In the genomic region with DNA sequence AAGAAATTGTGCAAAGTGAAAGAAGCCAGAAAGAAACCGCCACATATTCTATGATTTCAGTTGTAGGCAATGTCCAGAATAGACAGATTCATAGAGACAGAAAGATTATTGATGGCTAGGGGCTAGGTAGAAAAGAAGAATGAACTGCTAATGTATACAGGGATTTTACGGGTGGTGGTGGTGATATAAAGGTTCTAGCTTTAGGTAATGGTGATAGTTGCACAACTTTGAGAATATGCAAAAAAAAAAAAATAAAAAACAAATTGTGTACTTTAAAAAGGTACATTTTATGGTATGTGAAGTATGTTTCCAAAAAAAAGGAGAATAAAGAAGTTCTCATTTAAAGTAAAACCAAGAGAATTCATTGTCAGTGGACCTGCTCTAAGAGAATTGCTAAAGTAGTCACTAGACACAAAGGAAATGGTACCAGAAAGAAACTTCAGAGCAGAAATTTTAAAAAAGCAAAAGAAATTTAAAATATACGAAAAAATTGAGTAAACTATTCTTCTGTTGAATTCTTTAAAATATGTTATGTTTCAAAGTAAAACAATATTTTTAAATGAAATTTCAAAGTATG, we compare ENCODE assay signal across 34 cellular contexts.
"Had no signal": no experiment of that assay in that cellular context is flagged by ENCODE, and none has a peak within 500 bp of the region (broad histone marks: within the 10 kb centered on the region; RNA-seq: fewer than 3 reads in every experiment).

No MANE protein-coding gene starts in this region.

- H3K27me3 ChIP-seq: adrenal gland, body of pancreas, brain microvascular endothelial cell, breast epithelium had no signal

- H3K9me3 ChIP-seq: body of pancreas had no signal

- H3K4me1 Mint-ChIP-seq: activated B cell treated with CpG ODN at 0.5 μM for 24 hours; activated CD4-positive, alpha-beta T cell treated with anti-CD3 and anti-CD28 coated beads, Interleukin-2, amount 10 ng/mL, durations not matched to agents 24 days and 14 days; activated naive CD8-positive, alpha-beta T cell treated with anti-CD3 and anti-CD28 coated beads for 36 hours; activated T-helper 17 cell treated with anti-CD3 and anti-CD28 coated beads, Interleukin-2, amount 50 U/mL, for 72 hours had no signal

- H3K27ac Mint-ChIP-seq: activated B cell treated with CpG ODN at 0.5 μM for 24 hours; activated CD4-positive, alpha-beta memory T cell treated with anti-CD3 and anti-CD28 coated beads for 36 hours; activated CD4-positive, alpha-beta T cell treated with anti-CD3 and anti-CD28 coated beads, Interleukin-2, amount 10 ng/mL, durations not matched to agents 24 days and 14 days; activated CD8-positive, alpha-beta T cell treated with anti-CD3 and anti-CD28 coated beads for 36 hours; activated naive CD4-positive, alpha-beta T cell treated with anti-CD3 and anti-CD28 coated beads for 36 hours; activated naive CD4-positive, alpha-beta T cell treated with anti-CD3 and anti-CD28 coated beads, Interleukin-2, amount 50 U/mL, for 72 hours; activated naive CD8-positive, alpha-beta T cell treated with anti-CD3 and anti-CD28 coated beads for 36 hours; activated T-cell treated with anti-CD3 and anti-CD28 coated beads, Interleukin-2, amount 50 U/mL, for 72 hours; activated T-helper 1 cell treated with anti-CD3 and anti-CD28 coated beads, Interleukin-12 subunit alpha, Interleukin-12 subunit beta, Interleukin-2, Interleukin-4 antibody, amounts not matched to agents 30 ng/mL and 10 ng/mL and 1 ng/mL, durations not matched to agents 14 hours and 24 hours and 36 hours; activated T-helper 17 cell treated with anti-CD3 and anti-CD28 coated beads, Interleukin-2, amount 50 U/mL, for 72 hours; T-helper 1 cell treated with Interleukin-12 subunit alpha and Interleukin-12 subunit beta and Interleukin-4 antibody, amounts not matched to agents 30 μg/mL and 1 μg/mL, for 36 hours; T-helper 2 cell treated with Interferon-gamma antibody and Interleukin-4, amounts not matched to agents 5 μg/mL and 100 μg/mL, for 36 hours had no signal

- H3K4me3 ChIP-seq: adrenal gland, body of pancreas, breast epithelium had no signal

- ATAC-seq: activated CD8-positive, alpha-beta T cell treated with anti-CD3 and anti-CD28 coated beads for 36 hours; activated naive CD4-positive, alpha-beta T cell treated with anti-CD3 and anti-CD28 coated beads, Interleukin-2, amount 50 U/mL, for 72 hours; activated T-cell treated with anti-CD3 and anti-CD28 coated beads, Interleukin-2, amount 50 U/mL, for 4 hours; activated T-cell treated with anti-CD3 and anti-CD28 coated beads, Interleukin-2, amount 50 U/mL, for 72 hours; activated T-helper 17 cell treated with anti-CD3 and anti-CD28 coated beads, Interleukin-2, amount 50 U/mL, for 72 hours; body of pancreas had no signal

- H3K36me3 ChIP-seq: adrenal gland, brain microvascular endothelial cell, breast epithelium had no signal

- H3K27me3 Mint-ChIP-seq: activated B cell treated with CpG ODN at 0.5 μM for 24 hours; activated CD4-positive, alpha-beta memory T cell treated with anti-CD3 and anti-CD28 coated beads for 36 hours; activated CD4-positive, alpha-beta T cell treated with anti-CD3 and anti-CD28 coated beads, Interleukin-2, amount 10 ng/mL, durations not matched to agents 24 days and 14 days; activated CD8-positive, alpha-beta T cell treated with anti-CD3 and anti-CD28 coated beads for 36 hours; activated naive CD8-positive, alpha-beta T cell treated with anti-CD3 and anti-CD28 coated beads for 36 hours; activated T-helper 17 cell treated with anti-CD3 and anti-CD28 coated beads, Interleukin-2, amount 50 U/mL, for 72 hours had no signal

- H3K27ac ChIP-seq: adrenal gland, body of pancreas, brain microvascular endothelial cell, breast epithelium, VCaP had no signal

- H3K36me3 Mint-ChIP-seq: activated CD4-positive, alpha-beta memory T cell treated with anti-CD3 and anti-CD28 coated beads for 36 hours; activated naive CD8-positive, alpha-beta T cell treated with anti-CD3 and anti-CD28 coated beads for 36 hours had no signal

- H3K4me1 ChIP-seq: adrenal gland, body of pancreas, breast epithelium had no signal

- DNase-seq: activated B cell treated with CpG ODN at 0.5 μM for 24 hours; activated CD4-positive, alpha-beta memory T cell treated with anti-CD3 and anti-CD28 coated beads for 36 hours; activated CD4-positive, alpha-beta T cell treated with anti-CD3 and anti-CD28 coated beads for 4 hours; activated CD4-positive, alpha-beta T cell treated with anti-CD3 and anti-CD28 coated beads, Interleukin-2, amount 10 ng/mL, durations not matched to agents 24 days and 14 days; activated CD4-positive, alpha-beta T cell treated with anti-CD3 and anti-CD28 coated beads, Interleukin-2, amount 50 U/mL, for 1 hour; activated CD4-positive, alpha-beta T cell treated with anti-CD3 and anti-CD28 coated beads, Interleukin-2, amount 50 U/mL, for 4 hours; activated CD4-positive, CD25-positive, alpha-beta regulatory T cell treated with anti-CD3 and anti-CD28 coated beads, Interleukin-2, amount 50 U/mL, for 72 hours; activated CD8-positive, alpha-beta memory T cell treated with anti-CD3 and anti-CD28 coated beads, Interleukin-2, amount 50 U/mL, for 4 hours; activated CD8-positive, alpha-beta T cell treated with anti-CD3 and anti-CD28 coated beads for 36 hours; activated effector memory CD4-positive, alpha-beta T cell treated with anti-CD3 and anti-CD28 coated beads, Interleukin-2, amount 50 U/mL, for 16 hours; activated gamma-delta T cell treated with Interleukin-2 at 50 U/mL for 16 hours; activated naive CD4-positive, alpha-beta T cell; activated naive CD4-positive, alpha-beta T cell treated with anti-CD3 and anti-CD28 coated beads for 36 hours; activated naive CD4-positive, alpha-beta T cell treated with anti-CD3 and anti-CD28 coated beads, Interleukin-2, amount 50 U/mL, for 16 hours; activated naive CD8-positive, alpha-beta T cell treated with anti-CD3 and anti-CD28 coated beads for 36 hours; activated T-cell treated with anti-CD3 and anti-CD28 coated beads for 4 hours; activated T-cell treated with anti-CD3 and anti-CD28 coated beads, Interleukin-2, amount 50 U/mL, for 1 hour; activated T-cell treated with anti-CD3 and anti-CD28 coated beads, Interleukin-2, amount 50 U/mL, for 4 hours; activated T-cell treated with anti-CD3 and anti-CD28 coated beads, Interleukin-2, amount 50 U/mL, for 72 hours; adrenal gland; amniotic stem cell; aorta; body of pancreas; brain microvascular endothelial cell; central memory CD4-positive, alpha-beta T cell; T-helper 2 cell; T-helper 9 cell had no signal

- H3K4me3 Mint-ChIP-seq: activated B cell treated with CpG ODN at 0.5 μM for 24 hours; activated CD4-positive, alpha-beta memory T cell treated with anti-CD3 and anti-CD28 coated beads for 36 hours; activated CD4-positive, alpha-beta T cell treated with anti-CD3 and anti-CD28 coated beads, Interleukin-2, amount 10 ng/mL, durations not matched to agents 24 days and 14 days; activated CD8-positive, alpha-beta T cell treated with anti-CD3 and anti-CD28 coated beads for 36 hours; activated naive CD4-positive, alpha-beta T cell treated with anti-CD3 and anti-CD28 coated beads for 36 hours; activated naive CD8-positive, alpha-beta T cell treated with anti-CD3 and anti-CD28 coated beads for 36 hours; activated T-cell treated with anti-CD3 and anti-CD28 coated beads, Interleukin-2, amount 50 U/mL, for 4 hours; activated T-cell treated with anti-CD3 and anti-CD28 coated beads, Interleukin-2, amount 50 U/mL, for 72 hours; activated T-helper 1 cell treated with anti-CD3 and anti-CD28 coated beads, Interleukin-12 subunit alpha, Interleukin-12 subunit beta, Interleukin-2, Interleukin-4 antibody, amounts not matched to agents 30 ng/mL and 10 ng/mL and 1 ng/mL, durations not matched to agents 14 hours and 24 hours and 36 hours; activated T-helper 17 cell treated with anti-CD3 and anti-CD28 coated beads, Interleukin-2, amount 50 U/mL, for 72 hours; T-helper 1 cell treated with Interleukin-12 subunit alpha and Interleukin-12 subunit beta and Interleukin-4 antibody, amounts not matched to agents 30 μg/mL and 1 μg/mL, for 36 hours; T-helper 2 cell treated with Interferon-gamma antibody and Interleukin-4, amounts not matched to agents 5 μg/mL and 100 μg/mL, for 36 hours had no signal
